ENCODE assay signal across 8 cellular contexts in genomic region chr12:10673660-10674384, GRCh38. TPM values are rescaled to one million over a fixed set of nuclear protein-coding genes. Genes with fewer than 3 reads are reported as not detected.
DNase-seq lines count a peak whose midpoint lies in the region; ATAC-seq and TF ChIP-seq lines count a peak whose summit lies in the region.

A gene with protein sequence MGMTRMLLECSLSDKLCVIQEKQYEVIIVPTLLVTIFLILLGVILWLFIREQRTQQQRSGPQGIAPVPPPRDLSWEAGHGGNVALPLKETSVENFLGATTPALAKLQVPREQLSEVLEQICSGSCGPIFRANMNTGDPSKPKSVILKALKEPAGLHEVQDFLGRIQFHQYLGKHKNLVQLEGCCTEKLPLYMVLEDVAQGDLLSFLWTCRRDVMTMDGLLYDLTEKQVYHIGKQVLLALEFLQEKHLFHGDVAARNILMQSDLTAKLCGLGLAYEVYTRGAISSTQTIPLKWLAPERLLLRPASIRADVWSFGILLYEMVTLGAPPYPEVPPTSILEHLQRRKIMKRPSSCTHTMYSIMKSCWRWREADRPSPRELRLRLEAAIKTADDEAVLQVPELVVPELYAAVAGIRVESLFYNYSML (minus strand): TSS chr12:10674052. CDS start chr12:10634618, 39,434 bp downstream.

- H3K9me3 Mint-ChIP-seq in T-helper 1 cell treated with Interleukin-12 subunit alpha and Interleukin-12 subunit beta and Interleukin-4 antibody, amounts not matched to agents 30 μg/mL and 1 μg/mL, for 36 hours = no peaks in the 10 kb centered on the region

- ATAC-seq in GM19468 (IDR thresholded peaks at IDR 0.05; ENCODE audit: extremely low read depth, unreplicated experiment) (peak; percentile 70), HG03095 (IDR thresholded peaks at IDR 0.05; ENCODE audit: unreplicated experiment) (no peak)

- peak within 1 kb of the TSS; percentile 91 for H3K4me2 ChIP-seq in BLaER1
- H3K4me2 ChIP-seq in hepatocyte = peak within 1 kb of the TSS; percentile 84

- peaks cover 52% of the 10 kb centered on the region for H3K27me3 Mint-ChIP-seq in T-helper 1 cell treated with Interleukin-12 subunit alpha and Interleukin-12 subunit beta and Interleukin-4 antibody, amounts not matched to agents 30 μg/mL and 1 μg/mL, for 36 hours (ENCODE audit: low read depth)

- H3K4me3 ChIP-seq in BLaER1 (peak within 1 kb of the TSS; percentile 59), hepatocyte (peak within 1 kb of the TSS; percentile 28)

- H3K27ac Mint-ChIP-seq in T-helper 1 cell treated with Interleukin-12 subunit alpha and Interleukin-12 subunit beta and Interleukin-4 antibody, amounts not matched to agents 30 μg/mL and 1 μg/mL, for 36 hours = peak within 1 kb of the TSS; percentile 73

- peak; percentile 76 for DNase-seq in M059J (ENCODE audit: low read depth)
- DNase-seq in amniotic epithelial cell (ENCODE audit: low read depth) = peak; percentile 15
- DNase-seq in hepatocyte (ENCODE audit: low spot score) = peak; percentile 77
- peak; percentile 74 for DNase-seq in retina

- peak within 1 kb of the TSS; percentile 85 for H3K4me3 Mint-ChIP-seq in T-helper 1 cell treated with Interleukin-12 subunit alpha and Interleukin-12 subunit beta and Interleukin-4 antibody, amounts not matched to agents 30 μg/mL and 1 μg/mL, for 36 hours

- no peaks in the 10 kb centered on the region for H3K9me2 ChIP-seq in hepatocyte (replicated peaks; ENCODE audit: insufficient read depth)

- H3K36me3 Mint-ChIP-seq in T-helper 1 cell treated with Interleukin-12 subunit alpha and Interleukin-12 subunit beta and Interleukin-4 antibody, amounts not matched to agents 30 μg/mL and 1 μg/mL, for 36 hours (ENCODE audit: low read depth) = peaks cover 3% of the 10 kb centered on the region

- H2AFZ ChIP-seq in hepatocyte = peak within 1 kb of the TSS; percentile 75

- no peak within 1 kb of the TSS for H3K9ac ChIP-seq in BLaER1

- H3K36me3 ChIP-seq in BLaER1 (no peaks in the 10 kb centered on the region), hepatocyte (replicated peaks; ENCODE audit: insufficient read depth, low read depth) (no peaks in the 10 kb centered on the region)

- no peaks in the 10 kb centered on the region for H3K79me2 ChIP-seq in hepatocyte

- whole genome bisulfite sequencing in hepatocyte (ENCODE audit: low lambda C conversion rate, missing lambda C conversion rate) = 2% methylated on average over 32 of the region's 35 CpGs

- H3K9me3 ChIP-seq in BLaER1 (0 out of 2 replicates have a peak, but pooled peaks cover 5% of the 10 kb centered on the region), hepatocyte (ENCODE audit: low read depth) (no peaks in the 10 kb centered on the region)

- H4K20me1 ChIP-seq in BLaER1 (no peaks in the 10 kb centered on the region), hepatocyte (ENCODE audit: insufficient read depth, poor library complexity, severe bottlenecking) (no peaks in the 10 kb centered on the region)

- H3K27me3 ChIP-seq in BLaER1 (no peaks in the 10 kb centered on the region), hepatocyte (peaks cover 4% of the 10 kb centered on the region)

- peak within 1 kb of the TSS; percentile 31; the same call in 1 of the 2 replicates for H3K27ac ChIP-seq in BLaER1
- H3K27ac ChIP-seq in hepatocyte = peak within 1 kb of the TSS; percentile 11

- H3K4me1 Mint-ChIP-seq in T-helper 1 cell treated with Interleukin-12 subunit alpha and Interleukin-12 subunit beta and Interleukin-4 antibody, amounts not matched to agents 30 μg/mL and 1 μg/mL, for 36 hours (ENCODE audit: low read depth) = peaks cover 51% of the 10 kb centered on the region

- H3K4me1 ChIP-seq in BLaER1 (peaks cover 29% of the 10 kb centered on the region), hepatocyte (ENCODE audit: insufficient read depth) (no peaks in the 10 kb centered on the region)

- peak; percentile 99 for TF ChIP-seq CTCF in hepatocyte (IDR thresholded peaks at IDR 0.05; ENCODE audit: poor library complexity)

RNA-seq across cellular contexts. Expression of the gene that starts here (rescaled TPM):
- total RNA-seq in M059J (2014; rRNA removed; shearing (Covaris generic)) = 1.6 and 5.9 TPM in 2 replicates
- 0.48 and 3.6 TPM in 2 replicates for total RNA-seq in hepatocyte
- polyA plus RNA-seq in hepatocyte = 0.09 and 0.58 TPM in 2 replicates

Comparison
In these comparisons a context has a peak if more than half of its experiments do, and no peak if none do; other contexts are left out.
1. DNase-seq: peak in every context shown above with its lines; median percentile 77 in hepatocyte; 76 in M059J; 74 in retina; 15 in amniotic epithelial cell.